8 cellular contexts compared by ENCODE assay signal in genomic region chr4:24473309-24473721, GRCh38.
A peak's percentile ranks its signal among the peaks of the same experiment; 100 is the strongest.
DNase-seq lines count a peak whose midpoint lies in the region; ATAC-seq and TF ChIP-seq lines count a peak whose summit lies in the region.

No MANE protein-coding gene starts in this region.

- peak overlapping the region; percentile 97; the same call in 1 of the 2 replicates for H2AFZ ChIP-seq in Karpas-422 (ENCODE audit: low read length)
- peak overlapping the region; percentile 99 for H2AFZ ChIP-seq in neuronal stem cell (ENCODE audit: low read length)

- 0% methylated on average over 7 to 13 of the region's 13 CpGs for WGBS in gastroesophageal sphincter (ENCODE audit: low coverage in 1 of 2), 2 donors
- WGBS in neuronal stem cell (ENCODE audit: extremely low coverage in 2 of 2, insufficient read length in 2 of 2, insufficient replicate concordance in 1 of 2), 2 donors: no CpG with 5 or more reads among the region's 13 CpGs

- no peak for ATAC-seq in gastroesophageal sphincter
- no peak for ATAC-seq in GM21367 (IDR thresholded peaks at IDR 0.05; ENCODE audit: unreplicated experiment)
- no peak for ATAC-seq in HG03520 (IDR thresholded peaks at IDR 0.05; ENCODE audit: unreplicated experiment)
- ATAC-seq in HG03354 (IDR thresholded peaks at IDR 0.05; ENCODE audit: poor library complexity, severe bottlenecking, unreplicated experiment): no peak

- TF ChIP-seq EP300 in gastroesophageal sphincter (IDR thresholded peaks at IDR 0.05): no peak

- no peak for TF ChIP-seq POLR2A in gastroesophageal sphincter (IDR thresholded peaks at IDR 0.05)

- H3K27me3 ChIP-seq in Karpas-422 (ENCODE audit: low read length) (no peaks in the 10 kb centered on the region), WERI-Rb-1 (ENCODE audit: insufficient read depth, low read depth, severe bottlenecking) (peaks cover 30% of the 10 kb centered on the region), gastroesophageal sphincter (peaks cover 6% of the 10 kb centered on the region), neuronal stem cell (ENCODE audit: control insufficient read depth in 3 of 3, insufficient read depth in 3 of 3, low read depth in 1 of 3, low read length in 3 of 3) (peaks cover 0 to 23% (median 23%) of the 10 kb centered on the region in 3 experiments)

- H3K27ac ChIP-seq in Karpas-422 (ENCODE audit: low read length): no peak overlapping the region
- H3K27ac ChIP-seq in WERI-Rb-1: peak overlapping the region; percentile 19; the same call in 1 of the 2 replicates
- peak overlapping the region; percentile 7 to 89 (median 86) for H3K27ac ChIP-seq in gastroesophageal sphincter
- peak overlapping the region; percentile 36 for H3K27ac ChIP-seq in neuronal stem cell (replicated peaks; ENCODE audit: low read length)

- H3K9me3 ChIP-seq in Karpas-422 (ENCODE audit: low read length): no peaks in the 10 kb centered on the region
- no peaks in the 10 kb centered on the region for H3K9me3 ChIP-seq in WERI-Rb-1 (ENCODE audit: severe bottlenecking)
- no peaks in the 10 kb centered on the region for H3K9me3 ChIP-seq in gastroesophageal sphincter
- H3K9me3 ChIP-seq in neuronal stem cell (replicated peaks in 1 of 2; ENCODE audit: control insufficient read depth in 2 of 2, insufficient read depth in 1 of 2, low read depth in 1 of 2, low read length in 2 of 2): no peaks in the 10 kb centered on the region

- peak overlapping the region; percentile 1 for H3K18ac ChIP-seq in neuronal stem cell (ENCODE audit: low read length)

- H3K36me3 ChIP-seq in Karpas-422 (ENCODE audit: insufficient read depth, low read length): no peaks in the 10 kb centered on the region
- H3K36me3 ChIP-seq in WERI-Rb-1: no peaks in the 10 kb centered on the region
- H3K36me3 ChIP-seq in gastroesophageal sphincter: no peaks in the 10 kb centered on the region
- H3K36me3 ChIP-seq in neuronal stem cell (replicated peaks in 1 of 2; ENCODE audit: control insufficient read depth in 2 of 2, insufficient read depth in 2 of 2, low read length in 2 of 2): no peaks in the 10 kb centered on the region

- H2BK12ac ChIP-seq in neuronal stem cell (ENCODE audit: low read length): no peak overlapping the region

- H2AK5ac ChIP-seq in neuronal stem cell (ENCODE audit: low read depth, low read length): no peak overlapping the region

- TF ChIP-seq CTCF in WERI-Rb-1 (IDR thresholded peaks at IDR 0.05; ENCODE audit: low read depth, low read length): 0 out of 2 replicates have a peak, but pooled peaks have one; percentile 14
- peak in 1 of 4 experiments; percentile 3 for TF ChIP-seq CTCF in gastroesophageal sphincter (IDR thresholded peaks at IDR 0.05)

- DNase-seq in DMS114 treated with DMSO at 0.1 percent for 48 hours (lab: John Stamatoyannopoulos, UW; ENCODE audit: unreplicated experiment) (peak; percentile 35), Karpas-422 (peak; percentile 57), WERI-Rb-1 (peak; percentile 48), neuronal stem cell (ENCODE audit: low spot score) (peak; percentile 12)

- H2BK120ac ChIP-seq in neuronal stem cell (ENCODE audit: low read depth, low read length): no peak overlapping the region

- no peak overlapping the region for H3K23ac ChIP-seq in neuronal stem cell (ENCODE audit: low read depth, low read length, poor library complexity)

- H3K9me2 ChIP-seq in Karpas-422 (replicated peaks; ENCODE audit: insufficient read depth, low read length): no peaks in the 10 kb centered on the region

- H4K8ac ChIP-seq in neuronal stem cell (ENCODE audit: low read depth, low read length): no peak overlapping the region

- no peaks in the 10 kb centered on the region for H4K20me1 ChIP-seq in Karpas-422 (ENCODE audit: insufficient read depth, low read depth, low read length)

- no peaks in the 10 kb centered on the region for H3K79me1 ChIP-seq in neuronal stem cell (ENCODE audit: low read depth, low read length)

- H3K4me1 ChIP-seq in Karpas-422 (ENCODE audit: low read length): peaks cover 16% of the 10 kb centered on the region
- H3K4me1 ChIP-seq in gastroesophageal sphincter: peaks cover 0 to 62% (median 20%) of the 10 kb centered on the region in 3 donors
- peaks cover 3 to 14% of the 10 kb centered on the region in 2 donors for H3K4me1 ChIP-seq in neuronal stem cell (ENCODE audit: control insufficient read depth in 2 of 2, insufficient read depth in 1 of 2, low read depth in 1 of 2, low read length in 2 of 2)

- H3K4me3 ChIP-seq in Karpas-422 (ENCODE audit: low read length) (peak overlapping the region; percentile 82), WERI-Rb-1 (ENCODE audit: low read depth, low read length) (peak overlapping the region; percentile 62), gastroesophageal sphincter (peak overlapping the region; percentile 27 to 69), neuronal stem cell (ENCODE audit: low read length in 2 of 2) (peak overlapping the region; percentile 60 to 94)

- H2BK15ac ChIP-seq in neuronal stem cell (ENCODE audit: low read length): no peak overlapping the region

- H3K14ac ChIP-seq in neuronal stem cell (ENCODE audit: low read length): no peak overlapping the region

- H3K9ac ChIP-seq in Karpas-422 (ENCODE audit: low read length) (peak overlapping the region; percentile 67), neuronal stem cell (ENCODE audit: low read depth, low read length, poor library complexity) (peak overlapping the region; percentile 63)

- no peak overlapping the region for H2BK5ac ChIP-seq in neuronal stem cell (ENCODE audit: low read length)

- H3K4me2 ChIP-seq in Karpas-422 (ENCODE audit: low read depth, low read length, poor library complexity, severe bottlenecking) (peak overlapping the region; percentile 97), neuronal stem cell (ENCODE audit: insufficient read depth, low read length, poor library complexity, severe bottlenecking) (peak overlapping the region; percentile 98)

- H3K79me2 ChIP-seq in Karpas-422 (ENCODE audit: low read length): no peaks in the 10 kb centered on the region

- H3K4ac ChIP-seq in neuronal stem cell (ENCODE audit: low read length): no peak overlapping the region

- H4K91ac ChIP-seq in neuronal stem cell (ENCODE audit: low read depth, low read length, poor library complexity): no peak overlapping the region
